In genomic region chr10:1198453-1199344, GRCh38 we compare ENCODE assay signal across 19 cellular contexts.
A peak's percentile ranks its signal among the peaks of the same experiment; 100 is the strongest.
DNase-seq lines count a peak whose midpoint lies in the region; ATAC-seq and TF ChIP-seq lines count a peak whose summit lies in the region.
"Had no signal": no experiment of that assay in that cellular context is flagged by ENCODE, and none has a peak within 500 bp of the region (broad histone marks: within the 10 kb centered on the region; RNA-seq: fewer than 3 reads in every experiment).

No MANE protein-coding gene starts in this region.

- no peaks in the 10 kb centered on the region for H3K36me3 Mint-ChIP-seq in activated CD8-positive, alpha-beta memory T cell treated with anti-CD3 and anti-CD28 coated beads, Interleukin-2, amount 10 ng/mL, durations not matched to agents 7 days and 5 days
- H3K36me3 Mint-ChIP-seq: CD4-positive, CD25-positive, alpha-beta regulatory T cell had no signal

- H3K27ac ChIP-seq in transverse colon: no peak overlapping the region
- H3K27ac ChIP-seq: ovary had no signal

- WGBS in transverse colon (ENCODE audit: low coverage in 1 of 2), 2 donors: 20 to 57% methylated on average over 4 to 20 of the region's 20 CpGs

- no peak for TF ChIP-seq POLR2A in transverse colon (IDR thresholded peaks at IDR 0.05)

- no peaks in the 10 kb centered on the region for H3K27me3 ChIP-seq in transverse colon
- H3K27me3 ChIP-seq: ovary had no signal

- no peak for TF ChIP-seq EP300 in transverse colon (IDR thresholded peaks at IDR 0.05; ENCODE audit: low read depth)

- CTCF ChIA-PET in activated CD8-positive, alpha-beta memory T cell treated with anti-CD3 and anti-CD28 coated beads, Interleukin-2, amount 10 ng/mL, durations not matched to agents 7 days and 5 days (lab: Charles Lee): no interaction called here

- H3K9me3 ChIP-seq in transverse colon: no peaks in the 10 kb centered on the region
- H3K9me3 ChIP-seq: ovary had no signal

- no peak overlapping the region for H3K4me3 Mint-ChIP-seq in activated CD8-positive, alpha-beta memory T cell treated with anti-CD3 and anti-CD28 coated beads, Interleukin-2, amount 10 ng/mL, durations not matched to agents 7 days and 5 days
- H3K4me3 Mint-ChIP-seq: CD4-positive, CD25-positive, alpha-beta regulatory T cell had no signal

- no peaks in the 10 kb centered on the region for H3K9me3 Mint-ChIP-seq in activated CD8-positive, alpha-beta memory T cell treated with anti-CD3 and anti-CD28 coated beads, Interleukin-2, amount 10 ng/mL, durations not matched to agents 7 days and 5 days (ENCODE audit: low read depth)

- peak; percentile 40 for DNase-seq in activated CD8-positive, alpha-beta memory T cell treated with anti-CD3 and anti-CD28 coated beads, Interleukin-2, amount 50 U/mL, for 48 hours
- DNase-seq in activated CD8-positive, alpha-beta memory T cell treated with anti-CD3 and anti-CD28 coated beads, Interleukin-2, amount 10 ng/mL, durations not matched to agents 7 days and 5 days: no peak
- DNase-seq in NCI-H774 (lab: John Stamatoyannopoulos, UW): peak; percentile 69
- peak; percentile 8 for DNase-seq in left lobe of liver (ENCODE audit: low spot score)
- DNase-seq in transverse colon: peak; percentile 40
- DNase-seq in stimulated activated CD4-positive, alpha-beta T cell treated with anti-CD3 and anti-CD28 coated beads, Interleukin-4, amount 100 ng/mL, for 24 hours: no peak
- no peak for DNase-seq in activated gamma-delta T cell treated with Interleukin-2 at 50 U/mL for 16 hours
- DNase-seq: activated CD8-positive, alpha-beta memory T cell treated with anti-CD3 and anti-CD28 coated beads for 24 hours; activated effector memory CD4-positive, alpha-beta T cell treated with Interleukin-2 at 50 U/mL for 16 hours; CD4-positive, CD25-positive, alpha-beta regulatory T cell; cortex of kidney; NCI-H524 treated with DMSO at 0.1 percent for 48 hours; ovary; stimulated activated naive CD4-positive, alpha-beta T cell had no signal

- in situ Hi-C loops in transverse colon (cut with MboI; ENCODE audit: low pct_ligation_motif_present in 1 of 4, low pct_unique_long_range_greater_than_20kb in 1 of 4, low sequenced_read_pairs in 3 of 4): no loop called here

- ATAC-seq in activated CD8-positive, alpha-beta memory T cell treated with anti-CD3 and anti-CD28 coated beads, Interleukin-2, amount 10 ng/mL, durations not matched to agents 7 days and 5 days: no peak
- ATAC-seq in left lobe of liver (no peak), GM19395 (IDR thresholded peaks at IDR 0.05; ENCODE audit: unreplicated experiment) (no peak)
- ATAC-seq: esophagus mucosa, GM12878, HepG2, Panc1 had no signal

- intact Hi-C loops in transverse colon (cut with DNase I; ENCODE audit: low total_unique reads): no loop called here

- H3K36me3 ChIP-seq in transverse colon: no peaks in the 10 kb centered on the region
- H3K36me3 ChIP-seq: ovary had no signal

- TF ChIP-seq CTCF in transverse colon (IDR thresholded peaks at IDR 0.05): no peak

- H3K4me1 Mint-ChIP-seq in activated CD8-positive, alpha-beta memory T cell treated with anti-CD3 and anti-CD28 coated beads, Interleukin-2, amount 10 ng/mL, durations not matched to agents 7 days and 5 days: no peaks in the 10 kb centered on the region

- H3K4me3 ChIP-seq in transverse colon: no peak overlapping the region
- H3K4me3 ChIP-seq: GM12878, ovary had no signal

- H3K4me1 ChIP-seq in transverse colon: peaks cover 0 to 4% (median 0%) of the 10 kb centered on the region in 4 donors

- H3K27ac Mint-ChIP-seq in activated CD8-positive, alpha-beta memory T cell treated with anti-CD3 and anti-CD28 coated beads, Interleukin-2, amount 10 ng/mL, durations not matched to agents 7 days and 5 days: no peak overlapping the region

- peaks cover 23% of the 10 kb centered on the region for H3K27me3 Mint-ChIP-seq in activated CD8-positive, alpha-beta memory T cell treated with anti-CD3 and anti-CD28 coated beads, Interleukin-2, amount 10 ng/mL, durations not matched to agents 7 days and 5 days

Comparison
In these comparisons a context has a peak if more than half of its experiments do, and no peak if none do; other contexts are left out.
1. DNase-seq: peak in activated CD8-positive, alpha-beta memory T cell treated with anti-CD3 and anti-CD28 coated beads, Interleukin-2, amount 50 U/mL, for 48 hours (single experiment), NCI-H774 (single experiment), left lobe of liver (single experiment) and transverse colon (single experiment); none in activated CD8-positive, alpha-beta memory T cell treated with anti-CD3 and anti-CD28 coated beads, Interleukin-2, amount 10 ng/mL, durations not matched to agents 7 days and 5 days (single experiment), stimulated activated CD4-positive, alpha-beta T cell treated with anti-CD3 and anti-CD28 coated beads, Interleukin-4, amount 100 ng/mL, for 24 hours (single experiment) and activated gamma-delta T cell treated with Interleukin-2 at 50 U/mL for 16 hours (single experiment).